ENCODE assay signal across 12 cellular contexts in the genomic region with DNA sequence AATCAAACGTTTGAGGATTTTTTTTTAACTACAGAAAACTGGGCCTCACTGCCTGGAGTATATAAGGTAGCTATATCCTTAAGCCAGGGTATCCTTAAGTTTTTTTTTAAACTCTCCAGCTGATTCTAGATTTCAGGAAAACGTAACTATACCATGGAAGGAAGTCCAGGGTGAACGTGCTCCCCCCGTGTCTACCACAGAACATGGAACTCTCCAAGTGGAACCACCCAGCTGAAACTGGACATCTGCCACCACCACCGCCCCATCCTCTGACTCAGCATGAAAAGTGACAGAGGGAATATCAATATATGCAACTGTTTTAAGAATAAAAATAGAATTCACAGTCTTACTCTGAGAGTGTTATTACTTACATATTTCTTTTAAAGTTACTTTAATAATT.
A peak's percentile ranks its signal among the peaks of the same experiment; 100 is the strongest.
DNase-seq lines count a peak whose midpoint lies in the region; ATAC-seq and TF ChIP-seq lines count a peak whose summit lies in the region.
"Had no signal": no experiment of that assay in that cellular context is flagged by ENCODE, and none has a peak within 500 bp of the region (broad histone marks: within the 10 kb centered on the region; RNA-seq: fewer than 3 reads in every experiment).

No MANE protein-coding gene starts in this region.

- no peak for TF ChIP-seq CTCF in WTC11 (IDR thresholded peaks at IDR 0.05)
- no peak for TF ChIP-seq CTCF in tibial nerve (IDR thresholded peaks at IDR 0.05)
- no peak for TF ChIP-seq CTCF in progenitor cell of endocrine pancreas (IDR thresholded peaks at IDR 0.05; ENCODE audit: unreplicated experiment)

- WGBS in tibial nerve, 2 donors, result 47 to 51% methylated on average over 5 of the region's 5 CpGs

- H3K27me3 Mint-ChIP-seq in WTC11 (ENCODE audit: low read depth) (no peaks in the 10 kb centered on the region), progenitor cell of endocrine pancreas (no peaks in the 10 kb centered on the region)
- H3K27me3 Mint-ChIP-seq: activated CD8-positive, alpha-beta T cell treated with anti-CD3 and anti-CD28 coated beads for 36 hours; activated naive CD8-positive, alpha-beta T cell treated with anti-CD3 and anti-CD28 coated beads, Interleukin-2, amount 50 U/mL, for 24 hours had no signal

- TF ChIP-seq EP300 in tibial nerve (IDR thresholded peaks at IDR 0.05), result no peak

- CTCF ChIA-PET in WTC11 (lab: Charles Lee), result no interaction called here

- H3K36me3 ChIP-seq in tibial nerve, result peaks cover 0 to 60% (median 8%) of the 10 kb centered on the region in 3 donors

- DNase-seq in NCI-H1694 (lab: John Stamatoyannopoulos, UW) (peak; percentile 37), NCI-H1694 treated with DMSO at 0.1 percent for 48 hours (lab: John Stamatoyannopoulos, UW) (no peak), WTC11 (ENCODE audit: low spot score) (no peak), left ventricle myocardium superior (peak; percentile 65), tibial nerve (ENCODE audit: low spot score in 2 of 2) (peak; percentile 20 to 47), progenitor cell of endocrine pancreas (ENCODE audit: low spot score, unreplicated experiment) (no peak)
- no peak for DNase-seq in stimulated activated naive CD4-positive, alpha-beta T cell treated with Interleukin-2 at 50 U/mL for 16 hours (lab: John Stamatoyannopoulos, UW)
- DNase-seq: 8988T; activated CD8-positive, alpha-beta T cell treated with anti-CD3 and anti-CD28 coated beads for 36 hours; activated naive CD8-positive, alpha-beta T cell treated with anti-CD3 and anti-CD28 coated beads, Interleukin-2, amount 50 U/mL, for 24 hours; KG1 had no signal

- no peak overlapping the region for H3K27ac ChIP-seq in tibial nerve

- H3K4me3 Mint-ChIP-seq in WTC11, result no peak overlapping the region
- no peak overlapping the region for H3K4me3 Mint-ChIP-seq in progenitor cell of endocrine pancreas (ENCODE audit: low read depth)
- H3K4me3 Mint-ChIP-seq: activated CD8-positive, alpha-beta T cell treated with anti-CD3 and anti-CD28 coated beads for 36 hours; activated naive CD8-positive, alpha-beta T cell treated with anti-CD3 and anti-CD28 coated beads, Interleukin-2, amount 50 U/mL, for 24 hours had no signal

- H3K4me1 ChIP-seq in tibial nerve, result peaks cover 0 to 10% (median 0%) of the 10 kb centered on the region in 4 donors

- no peaks in the 10 kb centered on the region for H3K9me3 Mint-ChIP-seq in WTC11
- no peaks in the 10 kb centered on the region for H3K9me3 Mint-ChIP-seq in progenitor cell of endocrine pancreas (ENCODE audit: low read depth)
- H3K9me3 Mint-ChIP-seq: activated CD8-positive, alpha-beta T cell treated with anti-CD3 and anti-CD28 coated beads for 36 hours had no signal

- no peak for TF ChIP-seq POLR2A in tibial nerve (IDR thresholded peaks at IDR 0.05)

- H3K27ac Mint-ChIP-seq in WTC11, result peak overlapping the region; percentile 70; the same call in 1 of the 2 replicates
- no peak overlapping the region for H3K27ac Mint-ChIP-seq in progenitor cell of endocrine pancreas
- H3K27ac Mint-ChIP-seq: activated CD8-positive, alpha-beta T cell treated with anti-CD3 and anti-CD28 coated beads for 36 hours; activated naive CD8-positive, alpha-beta T cell treated with anti-CD3 and anti-CD28 coated beads, Interleukin-2, amount 50 U/mL, for 24 hours had no signal

- H3K36me3 Mint-ChIP-seq in WTC11, result peaks cover 39% of the 10 kb centered on the region
- peaks cover 23% of the 10 kb centered on the region for H3K36me3 Mint-ChIP-seq in progenitor cell of endocrine pancreas (ENCODE audit: insufficient read depth)

- H3K4me1 Mint-ChIP-seq in WTC11 (peaks cover 17% of the 10 kb centered on the region), progenitor cell of endocrine pancreas (ENCODE audit: low read depth) (no peaks in the 10 kb centered on the region)
- H3K4me1 Mint-ChIP-seq: activated naive CD8-positive, alpha-beta T cell treated with anti-CD3 and anti-CD28 coated beads, Interleukin-2, amount 50 U/mL, for 24 hours had no signal

- no peaks in the 10 kb centered on the region for H3K27me3 ChIP-seq in tibial nerve

- POLR2A ChIA-PET in WTC11 (lab: Charles Lee), result no interaction called here

- no peaks in the 10 kb centered on the region for H3K9me3 ChIP-seq in tibial nerve

- no peak for ATAC-seq in WTC11
- peak; percentile 72 for ATAC-seq in left ventricle myocardium superior
- no peak for ATAC-seq in GM19452 (IDR thresholded peaks at IDR 0.05; ENCODE audit: unreplicated experiment)
- ATAC-seq: activated CD8-positive, alpha-beta T cell treated with anti-CD3 and anti-CD28 coated beads for 36 hours; activated naive CD8-positive, alpha-beta T cell treated with anti-CD3 and anti-CD28 coated beads, Interleukin-2, amount 50 U/mL, for 24 hours had no signal

- H3K4me3 ChIP-seq in tibial nerve, result no peak overlapping the region

- intact Hi-C loops in left ventricle myocardium superior (cut with micrococcal nuclease), result no loop called here

TF ChIP-seq in WTC11, 78 proteins besides CTCF, POLR2A, EP300 and RAD21 (continues in another document):
- TF ChIP-seq, protein P1, sequence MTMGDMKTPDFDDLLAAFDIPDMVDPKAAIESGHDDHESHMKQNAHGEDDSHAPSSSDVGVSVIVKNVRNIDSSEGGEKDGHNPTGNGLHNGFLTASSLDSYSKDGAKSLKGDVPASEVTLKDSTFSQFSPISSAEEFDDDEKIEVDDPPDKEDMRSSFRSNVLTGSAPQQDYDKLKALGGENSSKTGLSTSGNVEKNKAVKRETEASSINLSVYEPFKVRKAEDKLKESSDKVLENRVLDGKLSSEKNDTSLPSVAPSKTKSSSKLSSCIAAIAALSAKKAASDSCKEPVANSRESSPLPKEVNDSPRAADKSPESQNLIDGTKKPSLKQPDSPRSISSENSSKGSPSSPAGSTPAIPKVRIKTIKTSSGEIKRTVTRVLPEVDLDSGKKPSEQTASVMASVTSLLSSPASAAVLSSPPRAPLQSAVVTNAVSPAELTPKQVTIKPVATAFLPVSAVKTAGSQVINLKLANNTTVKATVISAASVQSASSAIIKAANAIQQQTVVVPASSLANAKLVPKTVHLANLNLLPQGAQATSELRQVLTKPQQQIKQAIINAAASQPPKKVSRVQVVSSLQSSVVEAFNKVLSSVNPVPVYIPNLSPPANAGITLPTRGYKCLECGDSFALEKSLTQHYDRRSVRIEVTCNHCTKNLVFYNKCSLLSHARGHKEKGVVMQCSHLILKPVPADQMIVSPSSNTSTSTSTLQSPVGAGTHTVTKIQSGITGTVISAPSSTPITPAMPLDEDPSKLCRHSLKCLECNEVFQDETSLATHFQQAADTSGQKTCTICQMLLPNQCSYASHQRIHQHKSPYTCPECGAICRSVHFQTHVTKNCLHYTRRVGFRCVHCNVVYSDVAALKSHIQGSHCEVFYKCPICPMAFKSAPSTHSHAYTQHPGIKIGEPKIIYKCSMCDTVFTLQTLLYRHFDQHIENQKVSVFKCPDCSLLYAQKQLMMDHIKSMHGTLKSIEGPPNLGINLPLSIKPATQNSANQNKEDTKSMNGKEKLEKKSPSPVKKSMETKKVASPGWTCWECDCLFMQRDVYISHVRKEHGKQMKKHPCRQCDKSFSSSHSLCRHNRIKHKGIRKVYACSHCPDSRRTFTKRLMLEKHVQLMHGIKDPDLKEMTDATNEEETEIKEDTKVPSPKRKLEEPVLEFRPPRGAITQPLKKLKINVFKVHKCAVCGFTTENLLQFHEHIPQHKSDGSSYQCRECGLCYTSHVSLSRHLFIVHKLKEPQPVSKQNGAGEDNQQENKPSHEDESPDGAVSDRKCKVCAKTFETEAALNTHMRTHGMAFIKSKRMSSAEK (CRISPR knock-in tag; IDR thresholded peaks at IDR 0.05; ENCODE audit: borderline replicate concordance), result no peak
- TF ChIP-seq PRRX2 (CRISPR knock-in tag; IDR thresholded peaks at IDR 0.05) (no peak), TP53 (CRISPR knock-in tag; IDR thresholded peaks at IDR 0.05) (no peak), GRHL2 (CRISPR knock-in tag; IDR thresholded peaks at IDR 0.05; ENCODE audit: insufficient replicate concordance, severe bottlenecking) (no peak), GTF2I (CRISPR knock-in tag; conservative IDR thresholded peaks at IDR 0.05) (no peak), RORB (CRISPR knock-in tag; IDR thresholded peaks at IDR 0.05) (no peak), FOXJ3 (CRISPR knock-in tag; IDR thresholded peaks at IDR 0.05; ENCODE audit: borderline replicate concordance) (no peak), ZNF317 (CRISPR knock-in tag; IDR thresholded peaks at IDR 0.05; ENCODE audit: borderline replicate concordance, low read depth) (no peak), CBFB (CRISPR knock-in tag; IDR thresholded peaks at IDR 0.05; ENCODE audit: low read depth) (no peak)
- TF ChIP-seq, protein P2, sequence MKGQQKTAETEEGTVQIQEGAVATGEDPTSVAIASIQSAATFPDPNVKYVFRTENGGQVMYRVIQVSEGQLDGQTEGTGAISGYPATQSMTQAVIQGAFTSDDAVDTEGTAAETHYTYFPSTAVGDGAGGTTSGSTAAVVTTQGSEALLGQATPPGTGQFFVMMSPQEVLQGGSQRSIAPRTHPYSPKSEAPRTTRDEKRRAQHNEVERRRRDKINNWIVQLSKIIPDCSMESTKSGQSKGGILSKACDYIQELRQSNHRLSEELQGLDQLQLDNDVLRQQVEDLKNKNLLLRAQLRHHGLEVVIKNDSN (CRISPR knock-in tag; IDR thresholded peaks at IDR 0.05), result no peak
- TF ChIP-seq, protein P3, sequence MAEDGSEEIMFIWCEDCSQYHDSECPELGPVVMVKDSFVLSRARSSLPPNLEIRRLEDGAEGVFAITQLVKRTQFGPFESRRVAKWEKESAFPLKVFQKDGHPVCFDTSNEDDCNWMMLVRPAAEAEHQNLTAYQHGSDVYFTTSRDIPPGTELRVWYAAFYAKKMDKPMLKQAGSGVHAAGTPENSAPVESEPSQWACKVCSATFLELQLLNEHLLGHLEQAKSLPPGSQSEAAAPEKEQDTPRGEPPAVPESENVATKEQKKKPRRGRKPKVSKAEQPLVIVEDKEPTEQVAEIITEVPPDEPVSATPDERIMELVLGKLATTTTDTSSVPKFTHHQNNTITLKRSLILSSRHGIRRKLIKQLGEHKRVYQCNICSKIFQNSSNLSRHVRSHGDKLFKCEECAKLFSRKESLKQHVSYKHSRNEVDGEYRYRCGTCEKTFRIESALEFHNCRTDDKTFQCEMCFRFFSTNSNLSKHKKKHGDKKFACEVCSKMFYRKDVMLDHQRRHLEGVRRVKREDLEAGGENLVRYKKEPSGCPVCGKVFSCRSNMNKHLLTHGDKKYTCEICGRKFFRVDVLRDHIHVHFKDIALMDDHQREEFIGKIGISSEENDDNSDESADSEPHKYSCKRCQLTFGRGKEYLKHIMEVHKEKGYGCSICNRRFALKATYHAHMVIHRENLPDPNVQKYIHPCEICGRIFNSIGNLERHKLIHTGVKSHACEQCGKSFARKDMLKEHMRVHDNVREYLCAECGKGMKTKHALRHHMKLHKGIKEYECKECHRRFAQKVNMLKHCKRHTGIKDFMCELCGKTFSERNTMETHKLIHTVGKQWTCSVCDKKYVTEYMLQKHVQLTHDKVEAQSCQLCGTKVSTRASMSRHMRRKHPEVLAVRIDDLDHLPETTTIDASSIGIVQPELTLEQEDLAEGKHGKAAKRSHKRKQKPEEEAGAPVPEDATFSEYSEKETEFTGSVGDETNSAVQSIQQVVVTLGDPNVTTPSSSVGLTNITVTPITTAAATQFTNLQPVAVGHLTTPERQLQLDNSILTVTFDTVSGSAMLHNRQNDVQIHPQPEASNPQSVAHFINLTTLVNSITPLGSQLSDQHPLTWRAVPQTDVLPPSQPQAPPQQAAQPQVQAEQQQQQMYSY (CRISPR knock-in tag; IDR thresholded peaks at IDR 0.05), result no peak

Comparison
In these comparisons a context has a peak if more than half of its experiments do, and no peak if none do; other contexts are left out.
1. DNase-seq: peak in NCI-H1694 (single experiment), left ventricle myocardium superior (single experiment) and tibial nerve (2 of 2); none in NCI-H1694 treated with DMSO at 0.1 percent for 48 hours (single experiment), WTC11 (single experiment), progenitor cell of endocrine pancreas (single experiment) and stimulated activated naive CD4-positive, alpha-beta T cell treated with Interleukin-2 at 50 U/mL for 16 hours (single experiment).